ENCODE assay signal across 14 cellular contexts in genomic region chr15:47461560-47462175, GRCh38.
"Had no signal": no experiment of that assay in that cellular context is flagged by ENCODE, and none has a peak within 500 bp of the region (broad histone marks: within the 10 kb centered on the region; RNA-seq: fewer than 3 reads in every experiment).

No MANE protein-coding gene starts in this region.

- H3K36me3 ChIP-seq: ascending aorta, cardiac muscle cell, lower lobe of right lung, right lobe of liver, suprapubic skin had no signal

- H3K27me3 ChIP-seq: ascending aorta, cardiac muscle cell, right lobe of liver, suprapubic skin had no signal

- H3K4me3 ChIP-seq: ascending aorta, cardiac muscle cell, lower lobe of right lung, right lobe of liver, suprapubic skin had no signal

- ATAC-seq: activated naive CD8-positive, alpha-beta T cell treated with anti-CD3 and anti-CD28 coated beads, Interleukin-2, amount 50 U/mL, for 24 hours; left cardiac atrium; stimulated activated naive CD8-positive, alpha-beta T cell treated with anti-CD3 and anti-CD28 coated beads, Interleukin-15, Interleukin-2, amounts not matched to agents 100 U/mL and 50 U/mL, for 24 hours had no signal

- H3K27ac Mint-ChIP-seq: activated naive CD8-positive, alpha-beta T cell treated with anti-CD3 and anti-CD28 coated beads, Interleukin-2, amount 50 U/mL, for 24 hours had no signal

- H3K27ac ChIP-seq: ascending aorta, cardiac muscle cell, lower lobe of right lung, right lobe of liver, suprapubic skin had no signal

- DNase-seq: activated CD4-positive, CD25-positive, alpha-beta regulatory T cell treated with anti-CD3 and anti-CD28 coated beads, Interleukin-2, amount 50 U/mL, for 72 hours; activated naive CD4-positive, alpha-beta T cell; activated naive CD8-positive, alpha-beta T cell treated with anti-CD3 and anti-CD28 coated beads, Interleukin-2, amount 50 U/mL, for 24 hours; foreskin melanocyte; left cardiac atrium; lower lobe of right lung; right lobe of liver; stimulated activated naive CD8-positive, alpha-beta T cell treated with anti-CD3 and anti-CD28 coated beads, Interleukin-15, Interleukin-2, amounts not matched to agents 100 U/mL and 50 U/mL, for 24 hours; T-helper 1 cell; T1000; trophoblast cell had no signal

- H3K4me3 Mint-ChIP-seq: activated naive CD8-positive, alpha-beta T cell treated with anti-CD3 and anti-CD28 coated beads, Interleukin-2, amount 50 U/mL, for 24 hours had no signal

- H3K27me3 Mint-ChIP-seq: activated naive CD8-positive, alpha-beta T cell treated with anti-CD3 and anti-CD28 coated beads, Interleukin-2, amount 50 U/mL, for 24 hours had no signal
